Comparison of ENCODE assay signal across 21 cellular contexts in the genomic region with DNA sequence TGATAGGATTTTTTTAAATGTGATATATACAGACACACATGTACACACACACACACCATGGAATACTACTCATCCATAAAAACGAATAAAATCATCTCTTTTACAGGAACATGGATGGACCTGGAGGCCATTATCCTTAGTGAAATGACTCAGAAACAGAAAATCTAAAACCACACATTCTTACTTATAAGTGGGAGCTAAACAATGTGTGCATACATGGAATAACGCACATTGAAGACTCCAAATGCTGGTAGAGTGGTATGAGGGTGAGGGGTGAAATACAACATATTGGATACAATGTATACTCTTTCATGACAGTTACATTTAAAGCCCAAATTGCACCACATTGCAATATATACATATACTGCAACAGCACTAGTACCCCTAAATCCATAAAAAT.
A peak's percentile ranks its signal among the peaks of the same experiment; 100 is the strongest.
DNase-seq lines count a peak whose midpoint lies in the region; ATAC-seq, FAIRE-seq and TF ChIP-seq lines count a peak whose summit lies in the region.
"Had no signal": no experiment of that assay in that cellular context is flagged by ENCODE, and none has a peak within 500 bp of the region (broad histone marks: within the 10 kb centered on the region; RNA-seq: fewer than 3 reads in every experiment).

No MANE protein-coding gene starts in this region.

- WGBS in trophoblast cell (ENCODE audit: extremely low coverage, insufficient coverage, insufficient read length), result no CpG with 5 or more reads among the region's 2 CpGs

- H3K4me2 ChIP-seq in astrocyte (ENCODE audit: low read length) (no peak overlapping the region), trophoblast cell (ENCODE audit: low read length) (no peak overlapping the region)

- no peaks in the 10 kb centered on the region for H3K4me1 ChIP-seq in astrocyte (ENCODE audit: insufficient read depth, low read length)
- no peaks in the 10 kb centered on the region for H3K4me1 ChIP-seq in trophoblast cell (ENCODE audit: control insufficient read depth in 1 of 2, insufficient read depth in 2 of 2, low read length in 2 of 2)
- H3K4me1 ChIP-seq: BE2C, Caco-2 had no signal

- H3K36me3 Mint-ChIP-seq in astrocyte (ENCODE audit: low read depth, unreplicated experiment), result no peaks in the 10 kb centered on the region
- H3K36me3 Mint-ChIP-seq in activated naive CD8-positive, alpha-beta T cell treated with anti-CD3 and anti-CD28 coated beads for 36 hours, result no peaks in the 10 kb centered on the region
- no peaks in the 10 kb centered on the region for H3K36me3 Mint-ChIP-seq in activated naive CD8-positive, alpha-beta T cell treated with anti-CD3 and anti-CD28 coated beads, Interleukin-2, amount 50 U/mL, for 24 hours (ENCODE audit: low read depth)
- H3K36me3 Mint-ChIP-seq: CD4-positive, CD25-positive, alpha-beta regulatory T cell had no signal

- no peak overlapping the region for H4K8ac ChIP-seq in trophoblast cell (ENCODE audit: low read depth, low read length)

- H3K27me3 ChIP-seq in astrocyte (ENCODE audit: insufficient read depth, low read length) (no peaks in the 10 kb centered on the region), trophoblast cell (ENCODE audit: insufficient read depth, low read length) (no peaks in the 10 kb centered on the region)
- H3K27me3 ChIP-seq: BE2C had no signal

- H4K91ac ChIP-seq in trophoblast cell (ENCODE audit: low read depth, low read length), result no peak overlapping the region

- no peak for ATAC-seq in activated naive CD8-positive, alpha-beta T cell treated with anti-CD3 and anti-CD28 coated beads, Interleukin-2, amount 50 U/mL, for 24 hours
- ATAC-seq: GM12878, K562 had no signal

- H2AFZ ChIP-seq in astrocyte (ENCODE audit: low read depth, low read length), result no peak overlapping the region
- H2AFZ ChIP-seq in trophoblast cell (ENCODE audit: insufficient read depth, low read length, poor library complexity), result no peak overlapping the region

- peaks cover 4% of the 10 kb centered on the region for H3K4me1 Mint-ChIP-seq in astrocyte (ENCODE audit: low read depth, unreplicated experiment)
- H3K4me1 Mint-ChIP-seq in activated naive CD8-positive, alpha-beta T cell treated with anti-CD3 and anti-CD28 coated beads for 36 hours, result no peaks in the 10 kb centered on the region
- no peaks in the 10 kb centered on the region for H3K4me1 Mint-ChIP-seq in activated naive CD8-positive, alpha-beta T cell treated with anti-CD3 and anti-CD28 coated beads, Interleukin-2, amount 50 U/mL, for 24 hours
- H3K4me1 Mint-ChIP-seq: CD4-positive, CD25-positive, alpha-beta regulatory T cell; H9 had no signal

- no peaks in the 10 kb centered on the region for H3K27me3 Mint-ChIP-seq in astrocyte (ENCODE audit: low read depth, unreplicated experiment)
- no peaks in the 10 kb centered on the region for H3K27me3 Mint-ChIP-seq in activated naive CD8-positive, alpha-beta T cell treated with anti-CD3 and anti-CD28 coated beads for 36 hours
- no peaks in the 10 kb centered on the region for H3K27me3 Mint-ChIP-seq in activated naive CD8-positive, alpha-beta T cell treated with anti-CD3 and anti-CD28 coated beads, Interleukin-2, amount 50 U/mL, for 24 hours
- H3K27me3 Mint-ChIP-seq: CD4-positive, CD25-positive, alpha-beta regulatory T cell had no signal

- H3K27ac ChIP-seq in astrocyte (ENCODE audit: low read depth, low read length), result no peak overlapping the region
- H3K27ac ChIP-seq in trophoblast cell (ENCODE audit: low read depth, low read length), result no peak overlapping the region

- no peak overlapping the region for H3K27ac Mint-ChIP-seq in astrocyte (ENCODE audit: unreplicated experiment)
- H3K27ac Mint-ChIP-seq in activated naive CD8-positive, alpha-beta T cell treated with anti-CD3 and anti-CD28 coated beads for 36 hours, result no peak overlapping the region
- H3K27ac Mint-ChIP-seq in activated naive CD8-positive, alpha-beta T cell treated with anti-CD3 and anti-CD28 coated beads, Interleukin-2, amount 50 U/mL, for 24 hours, result no peak overlapping the region
- H3K27ac Mint-ChIP-seq: CD4-positive, CD25-positive, alpha-beta regulatory T cell; H9 had no signal

- no peaks in the 10 kb centered on the region for H3K79me1 ChIP-seq in trophoblast cell (ENCODE audit: low read length)

- H3K4me3 ChIP-seq in astrocyte (ENCODE audit: insufficient read depth, low read depth, low read length) (no peak overlapping the region), trophoblast cell (ENCODE audit: low read depth, low read length) (no peak overlapping the region)
- H3K4me3 ChIP-seq: GM12878, K562 had no signal

- H3K9me3 ChIP-seq in astrocyte (ENCODE audit: insufficient read depth, low read depth, low read length) (no peaks in the 10 kb centered on the region), trophoblast cell (ENCODE audit: insufficient read depth, low read depth, low read length) (no peaks in the 10 kb centered on the region)
- H3K9me3 ChIP-seq: BE2C, Caco-2 had no signal

- no peak overlapping the region for H3K4me3 Mint-ChIP-seq in astrocyte (ENCODE audit: unreplicated experiment)
- no peak overlapping the region for H3K4me3 Mint-ChIP-seq in activated naive CD8-positive, alpha-beta T cell treated with anti-CD3 and anti-CD28 coated beads for 36 hours
- H3K4me3 Mint-ChIP-seq in activated naive CD8-positive, alpha-beta T cell treated with anti-CD3 and anti-CD28 coated beads, Interleukin-2, amount 50 U/mL, for 24 hours, result no peak overlapping the region
- H3K4me3 Mint-ChIP-seq: CD4-positive, CD25-positive, alpha-beta regulatory T cell; H9 had no signal

- no peak overlapping the region for H3K23ac ChIP-seq in trophoblast cell (ENCODE audit: low read length)

- no peak overlapping the region for H2BK12ac ChIP-seq in trophoblast cell (ENCODE audit: low read length)

- no peak overlapping the region for H2BK120ac ChIP-seq in trophoblast cell (ENCODE audit: insufficient read depth, low read length, poor library complexity)

- no peak overlapping the region for H2AK5ac ChIP-seq in trophoblast cell (ENCODE audit: low read length)

- no peak overlapping the region for H4K12ac ChIP-seq in trophoblast cell (ENCODE audit: low read depth, low read length)

- no peaks in the 10 kb centered on the region for H4K20me1 ChIP-seq in astrocyte (ENCODE audit: insufficient read depth, low read length)

- no peak overlapping the region for H3K18ac ChIP-seq in trophoblast cell (ENCODE audit: low read length)

- TF ChIP-seq CTCF in astrocyte (IDR thresholded peaks at IDR 0.05; ENCODE audit: insufficient read depth, low read depth, low read length), result no peak

- H3K36me3 ChIP-seq in astrocyte (ENCODE audit: insufficient read depth, low read length), result no peaks in the 10 kb centered on the region
- H3K36me3 ChIP-seq in trophoblast cell (ENCODE audit: control insufficient read depth in 1 of 2, insufficient read depth in 2 of 2, low read length in 2 of 2), result no peaks in the 10 kb centered on the region
- H3K36me3 ChIP-seq: BE2C had no signal

- peak; percentile 45 for DNase-seq in EL
- DNase-seq in HS-5 (ENCODE audit: low read depth), result peak; percentile 23
- DNase-seq in astrocyte (ENCODE audit: low read depth), result peak; percentile 12
- DNase-seq in trophoblast cell, result peak; percentile 37 to 80
- no peak for DNase-seq in activated naive CD8-positive, alpha-beta T cell treated with anti-CD3 and anti-CD28 coated beads for 36 hours
- no peak for DNase-seq in activated naive CD8-positive, alpha-beta T cell treated with anti-CD3 and anti-CD28 coated beads, Interleukin-2, amount 50 U/mL, for 24 hours
- no peak for DNase-seq in NCI-H526 treated with DMSO at 0.1 percent for 48 hours (lab: John Stamatoyannopoulos, UW)
- DNase-seq: ACHN; BE2C; C1 segment of cervical spinal cord; Caco-2; CD4-positive, CD25-positive, alpha-beta regulatory T cell; GF-D8; H9; IMR-90 had no signal

- H3K9me3 Mint-ChIP-seq in astrocyte (ENCODE audit: unreplicated experiment), result peaks cover 3% of the 10 kb centered on the region
- H3K9me3 Mint-ChIP-seq in activated naive CD8-positive, alpha-beta T cell treated with anti-CD3 and anti-CD28 coated beads for 36 hours, result peaks cover 3% of the 10 kb centered on the region
- peaks cover 17% of the 10 kb centered on the region for H3K9me3 Mint-ChIP-seq in activated naive CD8-positive, alpha-beta T cell treated with anti-CD3 and anti-CD28 coated beads, Interleukin-2, amount 50 U/mL, for 24 hours
- H3K9me3 Mint-ChIP-seq: H9 had no signal

- H2BK5ac ChIP-seq in trophoblast cell (ENCODE audit: low read depth, low read length, poor library complexity), result no peak overlapping the region

- no peak for FAIRE-seq in astrocyte (lab: Jason Lieb, UNC)
- FAIRE-seq: A204.1, D721Med, GM12878, H1, HTR-8/SVneo, K562 had no signal

- no peaks in the 10 kb centered on the region for H3K79me2 ChIP-seq in astrocyte (ENCODE audit: insufficient read depth, low read length)
- H3K79me2 ChIP-seq in trophoblast cell (ENCODE audit: control insufficient read depth, insufficient read depth, low read length, poor library complexity), result no peaks in the 10 kb centered on the region

- no peak overlapping the region for H3K14ac ChIP-seq in trophoblast cell (ENCODE audit: low read length)

- H3K9ac ChIP-seq in astrocyte (ENCODE audit: low read length) (no peak overlapping the region), trophoblast cell (ENCODE audit: low read length) (no peak overlapping the region)

- H3K4ac ChIP-seq in trophoblast cell (ENCODE audit: low read depth, low read length), result no peak overlapping the region

Comparison
In these comparisons a context has a peak if more than half of its experiments do, and no peak if none do; other contexts are left out.
1. DNase-seq: peak in EL (single experiment), HS-5 (single experiment), astrocyte (single experiment) and trophoblast cell (2 of 2); none in activated naive CD8-positive, alpha-beta T cell treated with anti-CD3 and anti-CD28 coated beads for 36 hours (single experiment), activated naive CD8-positive, alpha-beta T cell treated with anti-CD3 and anti-CD28 coated beads, Interleukin-2, amount 50 U/mL, for 24 hours (single experiment) and NCI-H526 treated with DMSO at 0.1 percent for 48 hours (single experiment).